In the genomic region with DNA sequence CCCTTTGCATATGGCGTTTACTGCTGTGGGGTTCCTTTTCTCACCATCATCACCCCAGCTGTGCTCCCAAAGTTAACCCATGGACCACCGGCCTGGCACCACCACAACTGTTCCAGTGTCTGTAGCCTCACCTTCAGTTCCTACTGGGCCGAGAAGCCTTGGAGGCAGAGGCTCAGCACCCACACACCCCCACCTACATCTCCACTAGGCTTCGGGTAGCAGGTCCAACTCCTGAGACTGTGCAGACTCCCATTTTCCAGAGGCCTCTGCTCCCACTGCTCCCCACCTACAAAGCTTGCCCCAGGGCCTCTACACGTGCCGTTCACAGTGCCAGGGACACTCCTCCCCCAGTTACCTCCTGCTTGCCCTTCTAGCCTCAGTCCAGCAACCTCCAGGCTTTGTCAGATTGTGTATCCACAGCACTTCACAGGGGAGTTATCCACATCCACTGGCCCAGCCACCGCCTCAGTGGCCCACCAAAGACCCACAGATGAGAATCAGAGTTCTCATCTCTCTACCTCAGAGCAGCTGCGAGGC, we compare ENCODE assay signal across 10 cellular contexts. TPM values are rescaled to one million over a fixed set of nuclear protein-coding genes. Genes with fewer than 3 reads are reported as not detected.
DNase-seq lines count a peak whose midpoint lies in the region; ATAC-seq and TF ChIP-seq lines count a peak whose summit lies in the region.
"Had no signal": no experiment of that assay in that cellular context is flagged by ENCODE, and none has a peak within 500 bp of the region (broad histone marks: within the 10 kb centered on the region; RNA-seq: fewer than 3 reads in every experiment).

No MANE protein-coding gene starts in this region.

- H3K4me3 Mint-ChIP-seq in CD8-positive, alpha-beta memory T cell: peak overlapping the region in 5 of 7 donors; percentile 32 to 70 (median 55)
- H3K4me3 Mint-ChIP-seq in glutamatergic neuron (ENCODE audit: unreplicated experiment): peak overlapping the region; percentile 30

- POLR2A ChIA-PET in CD8-positive, alpha-beta memory T cell (lab: Charles Lee): no interaction called here
- POLR2A ChIA-PET in Panc1 (lab: Charles Lee): no interaction called here

- in situ Hi-C loops in Panc1 (cut with HindIII; ENCODE audit: low pct_unique_long_range_greater_than_20kb, low sequenced_read_pairs): no loop called here

- H3K36me3 Mint-ChIP-seq in CD8-positive, alpha-beta memory T cell: peaks cover 0 to 3% (median 0%) of the 10 kb centered on the region in 3 donors
- H3K36me3 Mint-ChIP-seq in glutamatergic neuron (ENCODE audit: unreplicated experiment): peaks cover 7% of the 10 kb centered on the region

- intact Hi-C loops in Panc1 (cut with micrococcal nuclease; ENCODE audit: unreplicated experiment): no loop called here
- intact Hi-C loops in aorta (cut with DNase I): no loop called here

- no peaks in the 10 kb centered on the region for H3K36me3 ChIP-seq in CD8-positive, alpha-beta memory T cell (ENCODE audit: insufficient read depth, low read length)
- H3K36me3 ChIP-seq in Panc1 (ENCODE audit: control insufficient read depth, insufficient read depth, low read length) (peaks cover 3% of the 10 kb centered on the region; the same call in 1 of the 2 replicates), aorta (ENCODE audit: control insufficient read depth in 1 of 2, insufficient read depth in 2 of 2, low read length in 1 of 2) (no peaks in the 10 kb centered on the region)

- peaks cover 25 to 32% (median 26%) of the 10 kb centered on the region in 3 donors for H3K4me1 Mint-ChIP-seq in CD8-positive, alpha-beta memory T cell
- peaks cover 6% of the 10 kb centered on the region for H3K4me1 Mint-ChIP-seq in glutamatergic neuron (ENCODE audit: low read depth, unreplicated experiment)

- H3K9me3 ChIP-seq in CD8-positive, alpha-beta memory T cell (ENCODE audit: low read length): no peaks in the 10 kb centered on the region
- H3K9me3 ChIP-seq in Panc1 (ENCODE audit: control insufficient read depth, insufficient read depth, low read depth, low read length) (no peaks in the 10 kb centered on the region), aorta (ENCODE audit: control insufficient read depth, low read length) (no peaks in the 10 kb centered on the region)

- H3K27me3 ChIP-seq in CD8-positive, alpha-beta memory T cell (ENCODE audit: insufficient read depth, low read length, poor library complexity, severe bottlenecking): no peaks in the 10 kb centered on the region
- H3K27me3 ChIP-seq in Panc1 (ENCODE audit: control insufficient read depth, insufficient read depth, low read length) (no peaks in the 10 kb centered on the region), aorta (ENCODE audit: control insufficient read depth in 1 of 2, insufficient read depth in 2 of 2, low read length in 1 of 2) (no peaks in the 10 kb centered on the region)

- no peak for TF ChIP-seq CTCF in Panc1 (IDR thresholded peaks at IDR 0.05)
- TF ChIP-seq CTCF in glutamatergic neuron (IDR thresholded peaks at IDR 0.05; ENCODE audit: partially characterized antibody, unreplicated experiment): no peak

- CTCF ChIA-PET in CD8-positive, alpha-beta memory T cell (lab: Charles Lee): interaction anchor here (1.1 kb wide), 1 partner anchor 16 kb away, joined by 3 read pairs; no protein-coding TSS in a partner anchor
- CTCF ChIA-PET in Panc1 (lab: Charles Lee): no interaction called here

- H3K9me3 Mint-ChIP-seq in CD8-positive, alpha-beta memory T cell: peaks cover 5 to 12% (median 5%) of the 10 kb centered on the region in 5 donors
- peaks cover 14% of the 10 kb centered on the region for H3K9me3 Mint-ChIP-seq in glutamatergic neuron (ENCODE audit: unreplicated experiment)

- peak overlapping the region; percentile 60 for H3K27ac ChIP-seq in CD8-positive, alpha-beta memory T cell (ENCODE audit: low read depth, low read length)
- H3K27ac ChIP-seq in Panc1 (ENCODE audit: low read length) (peak overlapping the region; percentile 1; the same call in 1 of the 2 replicates), aorta (ENCODE audit: low read depth in 1 of 2, low read length in 2 of 2) (no peak overlapping the region)

- peaks cover 0 to 4% of the 10 kb centered on the region in 2 donors for H3K27me3 Mint-ChIP-seq in CD8-positive, alpha-beta memory T cell
- peaks cover 12% of the 10 kb centered on the region for H3K27me3 Mint-ChIP-seq in glutamatergic neuron (ENCODE audit: unreplicated experiment)

- no TSS peak for BruUV-seq in Panc1 (replicated peaks; lab: Mats Ljungman, UMichigan)

- no peak overlapping the region for H3K27ac Mint-ChIP-seq in CD8-positive, alpha-beta memory T cell
- H3K27ac Mint-ChIP-seq in glutamatergic neuron (ENCODE audit: unreplicated experiment): no peak overlapping the region

- ATAC-seq in Panc1 (no peak), aorta (ENCODE audit: low FRiP score) (no peak)

- DNase-seq in Ammon's horn (ENCODE audit: low spot score): peak; percentile 2
- DNase-seq in CD8-positive, alpha-beta memory T cell: no peak
- DNase-seq in Panc1 (ENCODE audit: low read depth, low spot score): no peak
- no peak for DNase-seq in glutamatergic neuron
- DNase-seq in OCI-M1 (lab: John Stamatoyannopoulos, UW): no peak
- no peak for DNase-seq in DMS 273 treated with DMSO at 0.1 percent for 48 hours (lab: John Stamatoyannopoulos, UW)
- DNase-seq in stimulated activated CD4-positive, alpha-beta T cell treated with anti-CD3 and anti-CD28 coated beads, Interleukin-2, amount 100 ng/mL, for 48 hours: no peak
- no peak for DNase-seq in aorta
- DNase-seq: GOT3, NCI-H526 treated with DMSO at 0.1 percent for 48 hours had no signal

- H3K4me3 ChIP-seq in CD8-positive, alpha-beta memory T cell (ENCODE audit: low read length): peak overlapping the region; percentile 83
- H3K4me3 ChIP-seq in Panc1 (ENCODE audit: low read depth in 2 of 2, low read length in 2 of 2) (no peak overlapping the region), aorta (ENCODE audit: low read length in 2 of 2) (no peak overlapping the region)

- peaks cover 18% of the 10 kb centered on the region for H3K4me1 ChIP-seq in CD8-positive, alpha-beta memory T cell (ENCODE audit: insufficient read depth, low read length)
- H3K4me1 ChIP-seq in Panc1 (ENCODE audit: control insufficient read depth, insufficient read depth, low read length): peaks cover 6% of the 10 kb centered on the region; the same call in 1 of the 2 replicates
- no peaks in the 10 kb centered on the region for H3K4me1 ChIP-seq in aorta (ENCODE audit: control insufficient read depth in 1 of 2, insufficient read depth in 2 of 2, low read length in 2 of 2)

- WGBS in aorta, 2 donors: 79 to 83% methylated on average over 8 of the region's 8 CpGs

RNA-seq across cellular contexts. Expression of gene SLC27A5, which starts 14.1 kb away (rescaled TPM):
- total RNA-seq in CD8-positive, alpha-beta memory T cell: 10 to 100 TPM; 16.1 to 19.1 TPM
- polyA plus RNA-seq in CD8-positive, alpha-beta memory T cell: 25.9 TPM
- total RNA-seq in Panc1 (2021; ENCODE audit: unreplicated experiment) (10.7 TPM), glutamatergic neuron (ENCODE audit: unreplicated experiment) (7.4 TPM), aorta (1 to 10 TPM; 8.1 to 9.8 TPM)
- polyA plus RNA-seq in Panc1 (2012; ENCODE audit: insufficient read length): 34.8 TPM
- 10 to 100 TPM; 12.5 to 24.6 TPM for polyA plus RNA-seq in aorta

RNA-seq across cellular contexts. Expression of gene ZNF446, which starts 21.6 kb away (rescaled TPM):
- 1 to 10 TPM; 5.9 to 7.2 TPM for total RNA-seq in CD8-positive, alpha-beta memory T cell
- 3.8 TPM for polyA plus RNA-seq in CD8-positive, alpha-beta memory T cell
- 20.7 TPM for total RNA-seq in Panc1 (2021; ENCODE audit: unreplicated experiment)
- 24.4 TPM for polyA plus RNA-seq in Panc1 (2012; ENCODE audit: insufficient read length)
- total RNA-seq in glutamatergic neuron (ENCODE audit: unreplicated experiment): 11.9 TPM
- 1 to 10 TPM; 6.4 to 9.9 TPM for total RNA-seq in aorta
- 10 to 100 TPM; 10.4 to 26.1 TPM for polyA plus RNA-seq in aorta

RNA-seq across cellular contexts. Expression of gene ZBTB45, which starts 21.9 kb away (rescaled TPM):
- total RNA-seq in CD8-positive, alpha-beta memory T cell: 10 to 100 TPM; 15.0 to 16.1 TPM
- 4.8 TPM for polyA plus RNA-seq in CD8-positive, alpha-beta memory T cell
- total RNA-seq in Panc1 (2021; ENCODE audit: unreplicated experiment) (24.7 TPM), glutamatergic neuron (ENCODE audit: unreplicated experiment) (27.2 TPM), aorta (10 to 100 TPM; 12.2 to 15.6 TPM)
- polyA plus RNA-seq in Panc1 (2012; ENCODE audit: insufficient read length): 33.6 TPM
- 1 to 10 TPM; 3.0 to 8.1 TPM for polyA plus RNA-seq in aorta

RNA-seq across cellular contexts. Expression of gene ZNF324, which starts 30.8 kb away (rescaled TPM):
- 10 to 100 TPM; 19.8 to 21.0 TPM for total RNA-seq in CD8-positive, alpha-beta memory T cell
- 13.9 TPM for polyA plus RNA-seq in CD8-positive, alpha-beta memory T cell
- total RNA-seq in Panc1 (2021; ENCODE audit: unreplicated experiment) (12.8 TPM), glutamatergic neuron (ENCODE audit: unreplicated experiment) (15.8 TPM), aorta (10 to 100 TPM; 10.8 to 14.1 TPM)
- 9.0 TPM for polyA plus RNA-seq in Panc1 (2012; ENCODE audit: insufficient read length)
- polyA plus RNA-seq in aorta: 1 to 10 TPM; 2.3 to 4.6 TPM

RNA-seq across cellular contexts. Expression of gene TRIM28, which starts 46.2 kb away (rescaled TPM):
- 100 to 1,000 TPM; 705 to 715 TPM for total RNA-seq in CD8-positive, alpha-beta memory T cell
- 57.5 TPM for polyA plus RNA-seq in CD8-positive, alpha-beta memory T cell
- total RNA-seq in Panc1 (2021; ENCODE audit: unreplicated experiment) (767 TPM), glutamatergic neuron (ENCODE audit: unreplicated experiment) (361 TPM), aorta (100 to 1,000 TPM; 167 to 179 TPM)
- 1,302 TPM for polyA plus RNA-seq in Panc1 (2012; ENCODE audit: insufficient read length)
- polyA plus RNA-seq in aorta: 100 to 1,000 TPM in 1 of 2 donors, 10 to 100 TPM in 1; 76.5 to 210 TPM

Comparison
In these comparisons a context has a peak if more than half of its experiments do, and no peak if none do; other contexts are left out.
1. H3K27ac ChIP-seq: peak in CD8-positive, alpha-beta memory T cell (single experiment) and Panc1 (single experiment); none in aorta (0 of 2).